19 cellular contexts compared by ENCODE assay signal in genomic region chr12:93390565-93391297, GRCh38. TPM values are rescaled to one million over a fixed set of nuclear protein-coding genes. Genes with fewer than 3 reads are reported as not detected.
DNase-seq lines count a peak whose midpoint lies in the region; ATAC-seq and TF ChIP-seq lines count a peak whose summit lies in the region.
"Had no signal": no experiment of that assay in that cellular context is flagged by ENCODE, and none has a peak within 500 bp of the region (broad histone marks: within the 10 kb centered on the region; RNA-seq: fewer than 3 reads in every experiment).

No MANE protein-coding gene starts in this region.

- peaks cover 70% of the 10 kb centered on the region for H3K36me3 Mint-ChIP-seq in brain

- no peak overlapping the region for H2BK5ac ChIP-seq in mesenchymal stem cell (ENCODE audit: low read depth, low read length, poor library complexity, severe bottlenecking)

- H3K4me2 ChIP-seq in BLaER1 (peak overlapping the region; percentile 11; the same call in 1 of the 2 replicates), mesenchymal stem cell (ENCODE audit: low read length, poor library complexity, severe bottlenecking) (peak overlapping the region; percentile 40)
- H3K4me2 ChIP-seq: SK-N-SH had no signal

- H3K27me3 ChIP-seq in BLaER1 = no peaks in the 10 kb centered on the region
- no peaks in the 10 kb centered on the region for H3K27me3 ChIP-seq in mesenchymal stem cell (ENCODE audit: control insufficient read depth in 1 of 2, insufficient read depth in 1 of 2, low read length in 2 of 2)
- H3K27me3 ChIP-seq: BE2C had no signal

- peaks cover 9% of the 10 kb centered on the region for H3K79me1 ChIP-seq in mesenchymal stem cell (replicated peaks; ENCODE audit: low read length, poor library complexity, severe bottlenecking)

- no peak overlapping the region for H2AK5ac ChIP-seq in mesenchymal stem cell (ENCODE audit: low read length, severe bottlenecking)

- H2AFZ ChIP-seq in mesenchymal stem cell (ENCODE audit: low read depth, low read length) = no peak overlapping the region

- no peak overlapping the region for H4K91ac ChIP-seq in mesenchymal stem cell (ENCODE audit: low read length)

- H3K4me3 Mint-ChIP-seq in brain = peak overlapping the region in 2 of 5 experiments; percentile 43 to 46
- H3K4me3 Mint-ChIP-seq: central memory CD8-positive, alpha-beta T cell had no signal

- H3K36me3 ChIP-seq in BLaER1 (peaks cover 40% of the 10 kb centered on the region), mesenchymal stem cell (ENCODE audit: control insufficient read depth in 1 of 2, insufficient read depth in 2 of 2, low read depth in 1 of 2, low read length in 2 of 2) (peaks cover 0 to 16% of the 10 kb centered on the region in 2 experiments)

- H3K9ac ChIP-seq in BLaER1 = no peak overlapping the region
- no peak overlapping the region for H3K9ac ChIP-seq in mesenchymal stem cell (ENCODE audit: low read length)
- H3K9ac ChIP-seq: SK-N-SH had no signal

- H2BK120ac ChIP-seq in mesenchymal stem cell (ENCODE audit: low read depth, low read length) = no peak overlapping the region

- H2BK15ac ChIP-seq in mesenchymal stem cell (ENCODE audit: low read depth, poor library complexity, severe bottlenecking) = no peak overlapping the region

- peak overlapping the region; percentile 43 to 81 (median 67) for H3K27ac Mint-ChIP-seq in brain

- no peak overlapping the region for H3K18ac ChIP-seq in mesenchymal stem cell (ENCODE audit: low read depth in 1 of 2, low read length in 2 of 2)

- H3K9me3 Mint-ChIP-seq in brain = peaks cover 0 to 6% (median 0%) of the 10 kb centered on the region in 5 experiments
- H3K9me3 Mint-ChIP-seq: central memory CD8-positive, alpha-beta T cell had no signal

- H3K4ac ChIP-seq in mesenchymal stem cell (ENCODE audit: low read depth in 1 of 2, low read length in 2 of 2) = no peak overlapping the region

- no peak overlapping the region for H3K4me3 ChIP-seq in BLaER1
- H3K4me3 ChIP-seq in mesenchymal stem cell (ENCODE audit: insufficient read depth in 1 of 2, low read depth in 1 of 2, low read length in 2 of 2) = no peak overlapping the region
- H3K4me3 ChIP-seq: mucosa of descending colon had no signal

- no peaks in the 10 kb centered on the region for H3K9me3 ChIP-seq in BLaER1
- H3K9me3 ChIP-seq in mesenchymal stem cell (ENCODE audit: control insufficient read depth, low read length) = no peaks in the 10 kb centered on the region
- H3K9me3 ChIP-seq: BE2C, mucosa of descending colon, SK-N-SH had no signal

- no peak overlapping the region for H3K23ac ChIP-seq in mesenchymal stem cell (ENCODE audit: low read length in 2 of 2)

- WGBS in mesenchymal stem cell = 99% methylated on average over 5 of the region's 5 CpGs

- peaks cover 3% of the 10 kb centered on the region for H3K27me3 Mint-ChIP-seq in brain
- H3K27me3 Mint-ChIP-seq: central memory CD8-positive, alpha-beta T cell had no signal

- H3K4me1 ChIP-seq in BLaER1 (peaks cover 26% of the 10 kb centered on the region), mesenchymal stem cell (ENCODE audit: control insufficient read depth, insufficient read depth, low read depth, low read length) (peaks cover 15% of the 10 kb centered on the region)
- H3K4me1 ChIP-seq: BE2C had no signal

- H3K27ac ChIP-seq in BLaER1 (no peak overlapping the region), mesenchymal stem cell (ENCODE audit: low read length, poor library complexity, severe bottlenecking) (peak overlapping the region; percentile 33)

- H4K20me1 ChIP-seq in BLaER1 = peaks cover 91% of the 10 kb centered on the region

- peaks cover 28% of the 10 kb centered on the region for H3K4me1 Mint-ChIP-seq in brain

- TF ChIP-seq CTCF in brain (conservative IDR thresholded peaks at IDR 0.05) = no peak

- H4K8ac ChIP-seq in mesenchymal stem cell (ENCODE audit: low read length) = no peak overlapping the region

- ATAC-seq in GM18861 (IDR thresholded peaks at IDR 0.05; ENCODE audit: unreplicated experiment) = peak; percentile 59
- ATAC-seq: activated CD4-positive, CD25-positive, alpha-beta regulatory T cell treated with anti-CD3 and anti-CD28 coated beads, Interleukin-2, amount 50 U/mL, for 24 hours; mucosa of descending colon had no signal

- DNase-seq in mesenchymal stem cell (no peak), AG08396 (ENCODE audit: low spot score) (no peak), activated T-cell treated with anti-CD3 and anti-CD28 coated beads for 4 hours (no peak), NCI-H1436 (lab: John Stamatoyannopoulos, UW) (no peak), DMS153 (lab: John Stamatoyannopoulos, UW) (no peak)
- DNase-seq: activated effector memory CD4-positive, alpha-beta T cell treated with anti-CD3 and anti-CD28 coated beads, Interleukin-2, amount 50 U/mL, for 16 hours; BE2C; GDM1; mucosa of descending colon; NCI-H2029 treated with DMSO at 0.1 percent for 48 hours; NK-92 treated with Interleukin-12 subunit alpha and Interleukin-12 subunit beta, amount 100 ng/mL, for 24 hours; retina; SK-N-SH; stimulated activated CD4-positive, alpha-beta T cell treated with anti-CD3 and anti-CD28 coated beads, Interleukin-4, amount 100 ng/mL, for 4 hours had no signal

- peak overlapping the region in 1 of 2 experiments; percentile 79 for H3K14ac ChIP-seq in mesenchymal stem cell (ENCODE audit: low read length in 2 of 2)

- H2BK12ac ChIP-seq in mesenchymal stem cell (ENCODE audit: low read length in 2 of 2) = no peak overlapping the region

RNA-seq across cellular contexts. Expression of gene NUDT4, which starts 13.0 kb away (rescaled TPM):
- 82.7 TPM for polyA plus RNA-seq in brain (ENCODE audit: insufficient read depth, low read depth, low replicate concordance)
- polyA plus RNA-seq in mesenchymal stem cell (2013, experiment 1 of 2) = 54.8 TPM
- 57.6 TPM for polyA plus RNA-seq in mesenchymal stem cell (2013, experiment 2 of 2)

RNA-seq across cellular contexts. Expression of gene UBE2N, which starts 51.0 kb away (rescaled TPM):
- 98.7 TPM for polyA plus RNA-seq in brain (ENCODE audit: insufficient read depth, low read depth, low replicate concordance)
- polyA plus RNA-seq in mesenchymal stem cell (2013, experiment 1 of 2) = 105 TPM
- polyA plus RNA-seq in mesenchymal stem cell (2013, experiment 2 of 2) = 102 TPM
